In genomic region chr16:81473066-81473488, GRCh38 we compare ENCODE assay signal across 17 cellular contexts. TPM values are rescaled to one million over a fixed set of nuclear protein-coding genes. Genes with fewer than 3 reads are reported as not detected.
DNase-seq lines count a peak whose midpoint lies in the region; ATAC-seq, FAIRE-seq and TF ChIP-seq lines count a peak whose summit lies in the region.
"Had no signal": no experiment of that assay in that cellular context is flagged by ENCODE, and none has a peak within 500 bp of the region (broad histone marks: within the 10 kb centered on the region; RNA-seq: fewer than 3 reads in every experiment).

No MANE protein-coding gene starts in this region.

- H3K79me1 ChIP-seq in IMR-90 (ENCODE audit: low read depth in 1 of 2, low read length in 2 of 2), result peaks cover 40 to 74% of the 10 kb centered on the region in 2 experiments

- peak overlapping the region; percentile 28 for H2AFZ ChIP-seq in IMR-90 (replicated peaks; ENCODE audit: low read length, poor library complexity)

- H3K4me1 Mint-ChIP-seq in dendritic cell treated with granulocyte-macrophage colony-stimulating factor and Interleukin-4, amounts not matched to agents 40 ng/mL and 50 ng/mL, for 4 days (ENCODE audit: low read depth), result peaks cover 96% of the 10 kb centered on the region
- peaks cover 32% of the 10 kb centered on the region for H3K4me1 Mint-ChIP-seq in mesothelial cell of epicardium

- H3K9me1 ChIP-seq in IMR-90 (ENCODE audit: insufficient read depth, low read length), result peaks cover 19% of the 10 kb centered on the region

- H2AK9ac ChIP-seq in IMR-90 (replicated peaks; ENCODE audit: low read depth, low read length, poor library complexity), result no peak overlapping the region

- H3K36me3 ChIP-seq in IMR-90 (ENCODE audit: control insufficient read depth, insufficient read depth, low read length) (peaks cover 3% of the 10 kb centered on the region; the same call in 1 of the 2 replicates), suprapubic skin (peaks cover 15% of the 10 kb centered on the region)

- TF ChIP-seq RAD21 in A549 (conservative IDR thresholded peaks at IDR 0.05 in 1 of 2, IDR thresholded peaks at IDR 0.05 in 1 of 2), result no peak
- no peak for TF ChIP-seq RAD21 in IMR-90 (IDR thresholded peaks at IDR 0.05; ENCODE audit: low read length)

- H3K36me3 Mint-ChIP-seq in dendritic cell treated with granulocyte-macrophage colony-stimulating factor and Interleukin-4, amounts not matched to agents 40 ng/mL and 50 ng/mL, for 4 days (ENCODE audit: low read depth), result peaks cover 73% of the 10 kb centered on the region
- H3K36me3 Mint-ChIP-seq in mesothelial cell of epicardium, result peaks cover 13% of the 10 kb centered on the region

- in situ Hi-C loops in IMR-90 (cut with MboI; ENCODE audit: low sequenced_read_pairs), result no loop called here

- H3K4ac ChIP-seq in IMR-90 (ENCODE audit: low read depth, low read length), result no peak overlapping the region

- H3K4me3 ChIP-seq in A549 (no peak overlapping the region), IMR-90 (ENCODE audit: insufficient read depth, low read depth, low read length) (no peak overlapping the region), suprapubic skin (no peak overlapping the region)

- no peaks in the 10 kb centered on the region for H3K9me3 ChIP-seq in A549
- no peaks in the 10 kb centered on the region for H3K9me3 ChIP-seq in IMR-90 (ENCODE audit: control insufficient read depth, insufficient read depth, low read length)
- H3K9me3 ChIP-seq in suprapubic skin, result no peaks in the 10 kb centered on the region

- H3K27me3 Mint-ChIP-seq in dendritic cell treated with granulocyte-macrophage colony-stimulating factor and Interleukin-4, amounts not matched to agents 40 ng/mL and 50 ng/mL, for 4 days, result no peaks in the 10 kb centered on the region
- no peaks in the 10 kb centered on the region for H3K27me3 Mint-ChIP-seq in mesothelial cell of epicardium (ENCODE audit: low read depth)
- H3K27me3 Mint-ChIP-seq: activated CD8-positive, alpha-beta memory T cell treated with anti-CD3 and anti-CD28 coated beads, Interleukin-2, amount 10 ng/mL, durations not matched to agents 7 days and 5 days had no signal

- H4K5ac ChIP-seq in IMR-90 (ENCODE audit: low read depth, low read length), result no peak overlapping the region

- FAIRE-seq in A549 (lab: Jason Lieb, UNC), result no peak

- H3K27me3 ChIP-seq in IMR-90 (ENCODE audit: control insufficient read depth, insufficient read depth, low read length), result no peaks in the 10 kb centered on the region
- no peaks in the 10 kb centered on the region for H3K27me3 ChIP-seq in suprapubic skin

- peaks cover 73% of the 10 kb centered on the region for H4K20me1 ChIP-seq in IMR-90 (ENCODE audit: insufficient read depth, low read length)

- DNase-seq in A549 (ENCODE audit: low read depth in 1 of 2, low spot score in 1 of 2), result no peak
- DNase-seq in IMR-90, result no peak
- no peak for DNase-seq in mesothelial cell of epicardium (ENCODE audit: low spot score in 2 of 2, unreplicated experiment in 2 of 2)
- DNase-seq in DMS 273 (lab: John Stamatoyannopoulos, UW; ENCODE audit: unreplicated experiment), result no peak
- DNase-seq in suprapubic skin (ENCODE audit: low spot score in 2 of 2), result no peak
- DNase-seq in GF-D8 (lab: John Stamatoyannopoulos, UW), result no peak
- DNase-seq: activated CD4-positive, CD25-positive, alpha-beta regulatory T cell; activated CD8-positive, alpha-beta memory T cell treated with anti-CD3 and anti-CD28 coated beads, Interleukin-2, amount 10 ng/mL, durations not matched to agents 7 days and 5 days; activated naive CD4-positive, alpha-beta T cell treated with anti-CD3 and anti-CD28 coated beads, Interleukin-2, amount 50 U/mL, for 16 hours; DMS 273 treated with DMSO at 0.1 percent for 48 hours; MM.1S; NCI-H2029; NCI-H748 treated with DMSO at 0.1 percent for 48 hours; stimulated activated naive CD4-positive, alpha-beta T cell had no signal

- TF ChIP-seq EP300 in A549 (IDR thresholded peaks at IDR 0.05) (no peak), suprapubic skin (IDR thresholded peaks at IDR 0.05) (no peak)

- no peak overlapping the region for H3K18ac ChIP-seq in IMR-90 (ENCODE audit: low read depth, low read length)

- no TSS peak for BruUV-seq in IMR-90 (replicated peaks; lab: Mats Ljungman, UMichigan)

- H3K56ac ChIP-seq in IMR-90 (ENCODE audit: extremely low read depth, insufficient read depth, low read length), result no peak overlapping the region

- H4K91ac ChIP-seq in IMR-90 (ENCODE audit: insufficient read depth, low read depth, low read length), result no peak overlapping the region

- 85% methylated on average over 14 of the region's 14 CpGs for WGBS in A549 (ENCODE audit: missing lambda C conversion rate)
- 62% methylated on average over 6 of the region's 14 CpGs; no CpG with 5 or more reads in 1 of the 2 experiments for WGBS in IMR-90 (ENCODE audit: extremely low coverage in 2 of 2, insufficient read length in 1 of 2), 2 experiments
- 75% methylated on average over 13 of the region's 14 CpGs for WGBS in suprapubic skin

- TF ChIP-seq CTCF in A549 (IDR thresholded peaks at IDR 0.05) (no peak), IMR-90 (conservative IDR thresholded peaks at IDR 0.05; ENCODE audit: low read depth, low read length) (no peak), mesothelial cell of epicardium (IDR thresholded peaks at IDR 0.05; ENCODE audit: unreplicated experiment) (no peak), suprapubic skin (IDR thresholded peaks at IDR 0.05) (no peak)

- no peak overlapping the region for H3K23ac ChIP-seq in IMR-90 (ENCODE audit: low read depth, low read length)

- peak overlapping the region; percentile 56 for H3K27ac Mint-ChIP-seq in dendritic cell treated with granulocyte-macrophage colony-stimulating factor and Interleukin-4, amounts not matched to agents 40 ng/mL and 50 ng/mL, for 4 days
- H3K27ac Mint-ChIP-seq in mesothelial cell of epicardium, result peak overlapping the region; percentile 69
- H3K27ac Mint-ChIP-seq: activated CD8-positive, alpha-beta memory T cell treated with anti-CD3 and anti-CD28 coated beads, Interleukin-2, amount 10 ng/mL, durations not matched to agents 7 days and 5 days had no signal

- H2BK5ac ChIP-seq in IMR-90 (ENCODE audit: low read depth, low read length, poor library complexity, severe bottlenecking), result no peak overlapping the region

- peak overlapping the region in 1 of 2 experiments; percentile 72; a peak in 3 of 6 replicates for H3K27ac ChIP-seq in A549
- H3K27ac ChIP-seq in IMR-90 (ENCODE audit: insufficient read depth, low read length), result no peak overlapping the region
- H3K27ac ChIP-seq in suprapubic skin, result no peak overlapping the region

- H2BK15ac ChIP-seq in IMR-90 (ENCODE audit: low read depth, low read length), result no peak overlapping the region

- no peak overlapping the region for H4K8ac ChIP-seq in IMR-90 (ENCODE audit: low read depth in 2 of 2, low read length in 2 of 2)

- peak overlapping the region; percentile 30 for H3K4me3 Mint-ChIP-seq in dendritic cell treated with granulocyte-macrophage colony-stimulating factor and Interleukin-4, amounts not matched to agents 40 ng/mL and 50 ng/mL, for 4 days
- no peak overlapping the region for H3K4me3 Mint-ChIP-seq in mesothelial cell of epicardium
- H3K4me3 Mint-ChIP-seq: activated CD8-positive, alpha-beta memory T cell treated with anti-CD3 and anti-CD28 coated beads, Interleukin-2, amount 10 ng/mL, durations not matched to agents 7 days and 5 days had no signal

- peak in 1 of 2 experiments; percentile 24; a peak in 3 of 6 replicates for ATAC-seq in A549
- ATAC-seq in IMR-90 (ENCODE audit: low read depth), result 0 out of 2 replicates have a peak, but pooled peaks have one; percentile 15
- ATAC-seq in HG03039 (IDR thresholded peaks at IDR 0.05; ENCODE audit: unreplicated experiment), result no peak
- ATAC-seq: activated CD8-positive, alpha-beta memory T cell treated with anti-CD3 and anti-CD28 coated beads, Interleukin-2, amount 10 ng/mL, durations not matched to agents 7 days and 5 days; Panc1 had no signal

- H3K9me3 Mint-ChIP-seq in dendritic cell treated with granulocyte-macrophage colony-stimulating factor and Interleukin-4, amounts not matched to agents 40 ng/mL and 50 ng/mL, for 4 days, result no peaks in the 10 kb centered on the region
- H3K9me3 Mint-ChIP-seq in mesothelial cell of epicardium, result no peaks in the 10 kb centered on the region

- 0 out of 2 replicates have a peak overlapping the region, but pooled peaks have one; percentile 11 for H3K14ac ChIP-seq in IMR-90 (replicated peaks; ENCODE audit: low read depth, low read length)

- no peak overlapping the region for H2BK20ac ChIP-seq in IMR-90 (ENCODE audit: low read depth, low read length)

- peaks cover 84% of the 10 kb centered on the region for H3K4me1 ChIP-seq in A549
- peaks cover 11% of the 10 kb centered on the region for H3K4me1 ChIP-seq in IMR-90 (ENCODE audit: control insufficient read depth, insufficient read depth, low read length)
- peaks cover 55% of the 10 kb centered on the region for H3K4me1 ChIP-seq in suprapubic skin

- H3K4me2 ChIP-seq in A549, result peak overlapping the region; percentile 40
- peak overlapping the region; percentile 6; the same call in 1 of the 2 replicates for H3K4me2 ChIP-seq in IMR-90 (ENCODE audit: low read depth, low read length)

- POLR2A ChIA-PET in A549 (lab: Yijun Ruan, JAX) (no interaction called here), IMR-90 (lab: Charles Lee; ENCODE audit: unreplicated experiment) (interaction anchor here (0.8 kb wide), 1 partner anchor 20 kb away, joined by 22 read pairs; no protein-coding TSS in a partner anchor)

- CTCF ChIA-PET in A549 (lab: Yijun Ruan, JAX) (interaction anchor here (1.1 to 1.4 kb wide), 3 partner anchors 9 to 69 kb away, joined by 3 to 4 read pairs (median 4); no protein-coding TSS in a partner anchor), IMR-90 (lab: Yijun Ruan, JAX) (interaction anchor here (0.6 kb wide), 1 partner anchor 616 kb away, joined by 3 read pairs; no protein-coding TSS in a partner anchor)

- no peak overlapping the region for H2BK120ac ChIP-seq in IMR-90 (ENCODE audit: low read depth, low read length)

- H2AK5ac ChIP-seq in IMR-90 (ENCODE audit: low read depth, low read length), result no peak overlapping the region; the same call in 1 of the 2 replicates

- no peak overlapping the region for H3K9ac ChIP-seq in IMR-90 (ENCODE audit: low read depth, low read length)

- intact Hi-C loops in IMR-90 (cut with micrococcal nuclease), result no loop called here
- intact Hi-C loops in dendritic cell treated with granulocyte-macrophage colony-stimulating factor and Interleukin-4, amounts not matched to agents 40 ng/mL and 50 ng/mL, for 4 days (cut with micrococcal nuclease), result loop anchor here (5.0 kb wide), 1 partner anchor 34 kb away; no protein-coding TSS in a partner anchor

- dilution Hi-C loops in IMR-90 (cut with HindIII; ENCODE audit: low sequenced_read_pairs, unreplicated experiment), result no loop called here

- TF ChIP-seq POLR2A in A549 (IDR thresholded peaks at IDR 0.05; ENCODE audit: low read length) (no peak), IMR-90 (IDR thresholded peaks at IDR 0.05; ENCODE audit: low read depth, low read length) (no peak), suprapubic skin (IDR thresholded peaks at IDR 0.05) (no peak)

RNA-seq across cellular contexts. Expression of gene CMIP, which starts 28.5 kb away (rescaled TPM):
- polyA plus RNA-seq in A549 (2011; rRNA removed), result 21.6 and 44.7 TPM in 2 replicates
- polyA plus RNA-seq in A549 (2012; cell fraction: cytosol; rRNA removed), result 78.5 and 97.9 TPM in 2 replicates
- 128 and 142 TPM in 2 replicates for polyA plus RNA-seq in A549 (2012; cell fraction: nucleus; rRNA removed)
- polyA plus RNA-seq in A549 (2017; fragmentation: RNase III; extraction: RNeasy Plus Mini Kit Qiagen cat#74134 plus additional on column Dnase treatment), result 118 to 129 TPM (median 125 TPM) in 3 replicates
- 89.1 and 130 TPM in 2 replicates for polyA minus RNA-seq in A549 (2011; rRNA and poly(A)+ RNA removed)
- total RNA-seq in IMR-90 (2012; rRNA removed), result 3.2 and 3.9 TPM in 2 replicates
- polyA plus RNA-seq in IMR-90 (2012; rRNA removed), result 10.2 and 11.6 TPM in 2 replicates
- 9.7 and 13.7 TPM in 2 replicates for polyA plus RNA-seq in IMR-90 (2012; cell fraction: cytosol; rRNA removed)
- 12.7 and 18.3 TPM in 2 replicates for polyA plus RNA-seq in IMR-90 (2012; cell fraction: nucleus; rRNA removed; ENCODE audit: low replicate concordance)
- 70.0 to 74.9 TPM (median 71.0 TPM) in 3 replicates for total RNA-seq in mesothelial cell of epicardium
- 10 to 100 TPM; 63.9 to 89.9 (median 70.0) TPM for total RNA-seq in suprapubic skin

Comparison
In these comparisons a context has a peak if more than half of its experiments do, and no peak if none do; other contexts are left out.
1. RNA of gene CMIP, which starts 28.5 kb away (total RNA-seq): 63.9 to 89.9 TPM in suprapubic skin and 70.0 to 74.9 TPM in mesothelial cell of epicardium; 3.2 to 3.9 TPM in IMR-90; every median in the first group is over 10 times any median in the second.